Comparison of ENCODE assay signal across 23 cellular contexts in genomic region chr6:37225350-37226169, GRCh38.
"Had no signal": no experiment of that assay in that cellular context is flagged by ENCODE, and none has a peak within 500 bp of the region (broad histone marks: within the 10 kb centered on the region; RNA-seq: fewer than 3 reads in every experiment).

No MANE protein-coding gene starts in this region.

- H3K4me1 ChIP-seq: foreskin keratinocyte had no signal

- DNase-seq: activated CD4-positive, alpha-beta T cell treated with anti-CD3 and anti-CD28 coated beads for 36 hours; activated CD4-positive, alpha-beta T cell treated with anti-CD3 and anti-CD28 coated beads, Interleukin-2, amount 50 U/mL, for 48 hours; activated naive CD4-positive, alpha-beta T cell treated with anti-CD3 and anti-CD28 coated beads, Interleukin-2, amount 10 ng/mL, durations not matched to agents 7 days and 5 days; activated naive CD8-positive, alpha-beta T cell treated with anti-CD3 and anti-CD28 coated beads, Interleukin-2, amount 50 U/mL, for 24 hours; activated T-cell treated with anti-CD3 and anti-CD28 coated beads, Interleukin-2, amount 50 U/mL, for 4 hours; anterior cingulate cortex; brain microvascular endothelial cell; central memory CD4-positive, alpha-beta T cell; dorsolateral prefrontal cortex; foreskin keratinocyte; hippocampal formation; left colon; lower lobe of right lung; occipital lobe; stimulated activated CD4-positive, alpha-beta T cell treated with anti-CD3 and anti-CD28 coated beads, Interleukin-4, amount 100 ng/mL, for 24 hours; stomach; trophoblast cell had no signal

- H3K27ac ChIP-seq: brain microvascular endothelial cell, dorsolateral prefrontal cortex, epithelial cell of prostate, foreskin keratinocyte, lower lobe of right lung, stomach had no signal

- H3K36me3 ChIP-seq: brain microvascular endothelial cell, lower lobe of right lung, stomach had no signal

- ATAC-seq: activated CD4-positive, alpha-beta T cell treated with anti-CD3 and anti-CD28 coated beads for 36 hours; activated naive CD8-positive, alpha-beta T cell treated with anti-CD3 and anti-CD28 coated beads, Interleukin-2, amount 50 U/mL, for 24 hours; activated T-cell treated with anti-CD3 and anti-CD28 coated beads, Interleukin-2, amount 50 U/mL, for 4 hours; foreskin keratinocyte; left colon; lower lobe of right lung; stimulated activated effector memory CD8-positive, alpha-beta T cell treated with anti-CD3 and anti-CD28 coated beads, Interleukin-12 subunit alpha, Interleukin-12 subunit beta, amount 100 ng/mL, for 72 hours had no signal

- H3K4me2 ChIP-seq: smooth muscle cell had no signal

- H3K9me3 ChIP-seq: lower lobe of right lung, stomach had no signal

- FAIRE-seq: colon, islet of Langerhans, TTC549 had no signal

- H3K27me3 ChIP-seq: brain microvascular endothelial cell, foreskin keratinocyte, stomach had no signal

- H3K4me3 ChIP-seq: dorsolateral prefrontal cortex, lower lobe of right lung, smooth muscle cell, stomach had no signal
